In genomic region chr19:11251217-11251616, GRCh38 we compare ENCODE assay signal across 2 cellular contexts.
TF ChIP-seq lines count a peak whose summit lies in the region.

No MANE protein-coding gene starts in this region.

TF ChIP-seq in HepG2, 621 proteins besides CTCF, POLR2A, EP300 and RAD21:
- TF ChIP-seq RNF219 (CRISPR knock-in tag; IDR thresholded peaks at IDR 0.05) (no peak), ZNF124 (CRISPR knock-in tag; IDR thresholded peaks at IDR 0.05) (no peak), RFXANK (CRISPR knock-in tag; IDR thresholded peaks at IDR 0.05) (peak; percentile 91; the same call in 1 of the 2 replicates), RFXAP (CRISPR knock-in tag; IDR thresholded peaks at IDR 0.05; ENCODE audit: borderline replicate concordance) (peak; percentile 88), RFX5 (IDR thresholded peaks at IDR 0.05; ENCODE audit: low read depth, low read length) (peak; percentile 95)

TF ChIP-seq in SK-N-SH treated with all-trans-retinoic acid at 6 μM for 48 hours, 23 proteins besides CTCF, POLR2A, EP300 and RAD21:
- TF ChIP-seq RARB (CRISPR knock-in tag; IDR thresholded peaks at IDR 0.05) (no peak), GLIS3 (CRISPR knock-in tag; IDR thresholded peaks at IDR 0.05) (no peak), ISL1 (CRISPR knock-in tag; IDR thresholded peaks at IDR 0.05) (no peak)
